In the genomic region with DNA sequence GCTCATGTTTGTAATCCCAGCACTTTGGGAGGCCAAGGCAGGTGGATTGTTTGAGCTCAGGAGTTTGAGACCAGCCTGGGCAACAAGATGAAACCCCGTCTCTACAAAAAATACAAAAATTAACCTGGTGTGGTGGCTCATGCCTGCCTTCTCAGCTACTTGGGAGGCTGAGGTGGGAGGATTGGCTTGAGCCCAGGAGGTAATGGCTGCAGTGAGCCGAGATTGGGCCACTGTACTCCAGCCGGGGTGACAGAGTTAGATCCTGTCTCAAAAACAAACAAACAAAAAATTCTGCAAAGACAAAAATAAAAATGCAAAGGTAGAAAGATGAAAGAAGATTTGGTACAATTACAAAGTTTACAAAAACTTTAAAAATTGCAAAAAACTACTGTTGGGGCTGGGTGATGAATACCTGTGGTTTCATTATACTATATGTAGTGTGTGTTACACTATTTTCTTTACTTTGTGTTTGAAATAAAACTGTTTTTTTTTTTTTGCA, we compare ENCODE assay signal across 14 cellular contexts. TPM values are rescaled to one million over a fixed set of nuclear protein-coding genes. Genes with fewer than 3 reads are reported as not detected.
"Had no signal": no experiment of that assay in that cellular context is flagged by ENCODE, and none has a peak within 500 bp of the region (broad histone marks: within the 10 kb centered on the region; RNA-seq: fewer than 3 reads in every experiment).

No MANE protein-coding gene starts in this region.

- H3K4me3 ChIP-seq: dorsolateral prefrontal cortex, esophagus muscularis mucosa, thyroid gland had no signal

- H3K4me1 Mint-ChIP-seq: activated naive CD8-positive, alpha-beta T cell treated with anti-CD3 and anti-CD28 coated beads for 36 hours had no signal

- H3K27me3 ChIP-seq: thyroid gland had no signal

- H3K4me3 Mint-ChIP-seq: activated CD4-positive, alpha-beta memory T cell treated with anti-CD3 and anti-CD28 coated beads, Interleukin-2, amount 10 ng/mL, durations not matched to agents 7 days and 5 days; activated naive CD8-positive, alpha-beta T cell treated with anti-CD3 and anti-CD28 coated beads for 36 hours; immature natural killer cell had no signal

- H3K36me3 ChIP-seq: esophagus muscularis mucosa, thyroid gland had no signal

- H3K9me3 Mint-ChIP-seq: activated CD4-positive, alpha-beta memory T cell treated with anti-CD3 and anti-CD28 coated beads, Interleukin-2, amount 10 ng/mL, durations not matched to agents 7 days and 5 days; activated naive CD8-positive, alpha-beta T cell treated with anti-CD3 and anti-CD28 coated beads for 36 hours; immature natural killer cell had no signal

- H3K36me3 Mint-ChIP-seq: activated naive CD8-positive, alpha-beta T cell treated with anti-CD3 and anti-CD28 coated beads for 36 hours; immature natural killer cell had no signal

- H3K27ac ChIP-seq: dorsolateral prefrontal cortex, esophagus muscularis mucosa had no signal

- FAIRE-seq: bronchial epithelial cell, endometrium had no signal

- H3K27ac Mint-ChIP-seq: activated CD4-positive, alpha-beta memory T cell treated with anti-CD3 and anti-CD28 coated beads, Interleukin-2, amount 10 ng/mL, durations not matched to agents 7 days and 5 days; activated naive CD8-positive, alpha-beta T cell treated with anti-CD3 and anti-CD28 coated beads for 36 hours; immature natural killer cell had no signal

- DNase-seq: activated CD4-positive, alpha-beta memory T cell treated with anti-CD3 and anti-CD28 coated beads, Interleukin-2, amount 10 ng/mL, durations not matched to agents 7 days and 5 days; activated CD4-positive, alpha-beta T cell treated with anti-CD3 and anti-CD28 coated beads for 1 hour; activated gamma-delta T cell treated with Interleukin-2 at 50 U/mL for 16 hours; activated naive CD8-positive, alpha-beta T cell treated with anti-CD3 and anti-CD28 coated beads for 36 hours; activated T-cell treated with anti-CD3 and anti-CD28 coated beads, Interleukin-2, amount 50 U/mL, for 48 hours; dorsolateral prefrontal cortex; glutamatergic neuron; immature natural killer cell; stimulated activated CD4-positive, alpha-beta T cell treated with anti-CD3 and anti-CD28 coated beads, Interleukin-4, amount 100 ng/mL, for 24 hours had no signal

- H3K9me3 ChIP-seq: esophagus muscularis mucosa, thyroid gland had no signal

RNA-seq across cellular contexts. Expression of a gene that starts 5.5 kb away (rescaled TPM):
- total RNA-seq: lung microvascular endothelial cell had no signal
